Comparison of ENCODE assay signal across 10 cellular contexts in the genomic region with DNA sequence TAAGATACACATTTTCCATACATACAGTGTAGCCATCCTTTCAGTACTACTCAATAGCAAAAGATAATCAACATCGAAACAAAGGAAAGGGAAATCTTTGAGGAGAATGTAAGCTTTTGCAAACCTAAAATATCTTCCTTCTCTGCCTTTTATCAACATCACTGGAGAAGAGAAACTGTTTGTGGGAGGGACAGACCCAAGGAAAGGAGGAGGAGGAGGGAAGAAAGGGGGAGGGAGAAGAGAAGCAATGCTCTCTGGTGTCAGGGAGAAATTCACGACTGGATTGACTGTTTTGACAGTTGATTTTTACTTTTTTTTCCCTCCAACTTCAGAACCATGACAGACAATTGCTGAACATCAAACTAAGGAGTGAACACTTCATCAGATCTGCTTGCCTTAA.
DNase-seq lines count a peak whose midpoint lies in the region; ATAC-seq and TF ChIP-seq lines count a peak whose summit lies in the region.
"Had no signal": no experiment of that assay in that cellular context is flagged by ENCODE, and none has a peak within 500 bp of the region (broad histone marks: within the 10 kb centered on the region; RNA-seq: fewer than 3 reads in every experiment).

No MANE protein-coding gene starts in this region.

- H3K36me3 Mint-ChIP-seq in GM23338 (ENCODE audit: low read depth) = no peaks in the 10 kb centered on the region
- H3K36me3 Mint-ChIP-seq in activated CD4-positive, alpha-beta T cell treated with anti-CD3 and anti-CD28 coated beads, Interleukin-2, amount 10 ng/mL, durations not matched to agents 24 days and 14 days (ENCODE audit: low read depth) = no peaks in the 10 kb centered on the region

- intact Hi-C loops in activated CD4-positive, alpha-beta T cell treated with anti-CD3 and anti-CD28 coated beads, Interleukin-2, amount 10 ng/mL, durations not matched to agents 24 days and 14 days (cut with micrococcal nuclease) = no loop called here

- H4K20me1 ChIP-seq in GM23338 (replicated peaks; ENCODE audit: insufficient read depth) = no peaks in the 10 kb centered on the region

- H3F3A ChIP-seq in GM23338 (replicated peaks; ENCODE audit: low read depth) = no peaks in the 10 kb centered on the region

- H3K27ac Mint-ChIP-seq in GM23338 = no peak overlapping the region
- H3K27ac Mint-ChIP-seq in activated CD4-positive, alpha-beta T cell treated with anti-CD3 and anti-CD28 coated beads, Interleukin-2, amount 10 ng/mL, durations not matched to agents 24 days and 14 days = no peak overlapping the region
- H3K27ac Mint-ChIP-seq: activated T-helper 1 cell treated with anti-CD3 and anti-CD28 coated beads, Interleukin-12 subunit alpha, Interleukin-12 subunit beta, Interleukin-2, Interleukin-4 antibody, amounts not matched to agents 30 ng/mL and 10 ng/mL and 1 ng/mL, durations not matched to agents 14 hours and 24 hours and 36 hours had no signal

- H3K27ac ChIP-seq in GM23338 (ENCODE audit: low read depth) (no peak overlapping the region), caudate nucleus (ENCODE audit: low read depth, low read length) (peak overlapping the region; percentile 42), layer of hippocampus (ENCODE audit: low read depth, low read length) (peak overlapping the region; percentile 55), skin epidermis (peak overlapping the region in 18 of 21 experiments; percentile 5 to 84 (median 50))

- H3K4me3 ChIP-seq in GM23338 = no peak overlapping the region
- H3K4me3 ChIP-seq in skin epidermis = peak overlapping the region in 2 of 7 experiments; percentile 1 to 3

- no peaks in the 10 kb centered on the region for H3K9me3 Mint-ChIP-seq in GM23338
- H3K9me3 Mint-ChIP-seq in activated CD4-positive, alpha-beta T cell treated with anti-CD3 and anti-CD28 coated beads, Interleukin-2, amount 10 ng/mL, durations not matched to agents 24 days and 14 days = peaks cover 8% of the 10 kb centered on the region
- H3K9me3 Mint-ChIP-seq: activated T-helper 1 cell treated with anti-CD3 and anti-CD28 coated beads, Interleukin-12 subunit alpha, Interleukin-12 subunit beta, Interleukin-2, Interleukin-4 antibody, amounts not matched to agents 30 ng/mL and 10 ng/mL and 1 ng/mL, durations not matched to agents 14 hours and 24 hours and 36 hours had no signal

- DNase-seq in GM23338 (ENCODE audit: low spot score) (no peak), caudate nucleus (lab: John Stamatoyannopoulos, UW) (peak in 1 of 61 donors; percentile 29), occipital lobe (lab: John Stamatoyannopoulos, UW) (no peak), NCI-H1092 (lab: John Stamatoyannopoulos, UW) (no peak)
- no peak for DNase-seq in activated CD4-positive, alpha-beta T cell treated with anti-CD3 and anti-CD28 coated beads, Interleukin-2, amount 10 ng/mL, durations not matched to agents 24 days and 14 days
- DNase-seq in stimulated activated naive CD8-positive, alpha-beta T cell treated with anti-CD3 and anti-CD28 coated beads, Interleukin-15, Interleukin-2, amounts not matched to agents 100 U/mL and 50 U/mL, for 24 hours = no peak
- DNase-seq: NCI-H1694 had no signal

- ATAC-seq in GM23338 = peak; percentile 53; the same call in 2 of the 3 replicates
- no peak for ATAC-seq in stimulated activated naive CD8-positive, alpha-beta T cell treated with anti-CD3 and anti-CD28 coated beads, Interleukin-15, Interleukin-2, amounts not matched to agents 100 U/mL and 50 U/mL, for 24 hours

- peak overlapping the region; percentile 82 for H2AFZ ChIP-seq in GM23338

- H3K27me3 ChIP-seq in GM23338 (ENCODE audit: insufficient read depth) = no peaks in the 10 kb centered on the region
- no peaks in the 10 kb centered on the region for H3K27me3 ChIP-seq in layer of hippocampus (ENCODE audit: control insufficient read depth, insufficient read depth, low read length)

- H3K36me3 ChIP-seq in GM23338 (ENCODE audit: insufficient read depth) = no peaks in the 10 kb centered on the region

- no peak overlapping the region for H3K4me2 ChIP-seq in GM23338

- H3K27me3 Mint-ChIP-seq in GM23338 (ENCODE audit: insufficient read depth, low read depth, poor library complexity) = no peaks in the 10 kb centered on the region
- H3K27me3 Mint-ChIP-seq in activated CD4-positive, alpha-beta T cell treated with anti-CD3 and anti-CD28 coated beads, Interleukin-2, amount 10 ng/mL, durations not matched to agents 24 days and 14 days = peaks cover 15% of the 10 kb centered on the region

- peaks cover 11% of the 10 kb centered on the region for H3K4me1 Mint-ChIP-seq in GM23338
- H3K4me1 Mint-ChIP-seq in activated CD4-positive, alpha-beta T cell treated with anti-CD3 and anti-CD28 coated beads, Interleukin-2, amount 10 ng/mL, durations not matched to agents 24 days and 14 days = peaks cover 15% of the 10 kb centered on the region

- H3K4me3 Mint-ChIP-seq in GM23338 = no peak overlapping the region
- no peak overlapping the region for H3K4me3 Mint-ChIP-seq in activated CD4-positive, alpha-beta T cell treated with anti-CD3 and anti-CD28 coated beads, Interleukin-2, amount 10 ng/mL, durations not matched to agents 24 days and 14 days
- H3K4me3 Mint-ChIP-seq: activated T-helper 1 cell treated with anti-CD3 and anti-CD28 coated beads, Interleukin-12 subunit alpha, Interleukin-12 subunit beta, Interleukin-2, Interleukin-4 antibody, amounts not matched to agents 30 ng/mL and 10 ng/mL and 1 ng/mL, durations not matched to agents 14 hours and 24 hours and 36 hours had no signal

- no peak for TF ChIP-seq CTCF in GM23338 (conservative IDR thresholded peaks at IDR 0.05; ENCODE audit: low read depth in 2 of 2)

- H3K9me2 ChIP-seq in GM23338 (ENCODE audit: insufficient read depth) = 0 out of 2 replicates have a peak, but pooled peaks cover 5% of the 10 kb centered on the region

- peaks cover 8% of the 10 kb centered on the region; the same call in 1 of the 2 replicates for H3K4me1 ChIP-seq in GM23338 (ENCODE audit: insufficient read depth)

- no peaks in the 10 kb centered on the region for H3K79me2 ChIP-seq in GM23338 (replicated peaks; ENCODE audit: insufficient read depth)

TF ChIP-seq in GM23338, 12 proteins besides CTCF, POLR2A, EP300 and RAD21 (continues in another document):
- TF ChIP-seq, protein P1, sequence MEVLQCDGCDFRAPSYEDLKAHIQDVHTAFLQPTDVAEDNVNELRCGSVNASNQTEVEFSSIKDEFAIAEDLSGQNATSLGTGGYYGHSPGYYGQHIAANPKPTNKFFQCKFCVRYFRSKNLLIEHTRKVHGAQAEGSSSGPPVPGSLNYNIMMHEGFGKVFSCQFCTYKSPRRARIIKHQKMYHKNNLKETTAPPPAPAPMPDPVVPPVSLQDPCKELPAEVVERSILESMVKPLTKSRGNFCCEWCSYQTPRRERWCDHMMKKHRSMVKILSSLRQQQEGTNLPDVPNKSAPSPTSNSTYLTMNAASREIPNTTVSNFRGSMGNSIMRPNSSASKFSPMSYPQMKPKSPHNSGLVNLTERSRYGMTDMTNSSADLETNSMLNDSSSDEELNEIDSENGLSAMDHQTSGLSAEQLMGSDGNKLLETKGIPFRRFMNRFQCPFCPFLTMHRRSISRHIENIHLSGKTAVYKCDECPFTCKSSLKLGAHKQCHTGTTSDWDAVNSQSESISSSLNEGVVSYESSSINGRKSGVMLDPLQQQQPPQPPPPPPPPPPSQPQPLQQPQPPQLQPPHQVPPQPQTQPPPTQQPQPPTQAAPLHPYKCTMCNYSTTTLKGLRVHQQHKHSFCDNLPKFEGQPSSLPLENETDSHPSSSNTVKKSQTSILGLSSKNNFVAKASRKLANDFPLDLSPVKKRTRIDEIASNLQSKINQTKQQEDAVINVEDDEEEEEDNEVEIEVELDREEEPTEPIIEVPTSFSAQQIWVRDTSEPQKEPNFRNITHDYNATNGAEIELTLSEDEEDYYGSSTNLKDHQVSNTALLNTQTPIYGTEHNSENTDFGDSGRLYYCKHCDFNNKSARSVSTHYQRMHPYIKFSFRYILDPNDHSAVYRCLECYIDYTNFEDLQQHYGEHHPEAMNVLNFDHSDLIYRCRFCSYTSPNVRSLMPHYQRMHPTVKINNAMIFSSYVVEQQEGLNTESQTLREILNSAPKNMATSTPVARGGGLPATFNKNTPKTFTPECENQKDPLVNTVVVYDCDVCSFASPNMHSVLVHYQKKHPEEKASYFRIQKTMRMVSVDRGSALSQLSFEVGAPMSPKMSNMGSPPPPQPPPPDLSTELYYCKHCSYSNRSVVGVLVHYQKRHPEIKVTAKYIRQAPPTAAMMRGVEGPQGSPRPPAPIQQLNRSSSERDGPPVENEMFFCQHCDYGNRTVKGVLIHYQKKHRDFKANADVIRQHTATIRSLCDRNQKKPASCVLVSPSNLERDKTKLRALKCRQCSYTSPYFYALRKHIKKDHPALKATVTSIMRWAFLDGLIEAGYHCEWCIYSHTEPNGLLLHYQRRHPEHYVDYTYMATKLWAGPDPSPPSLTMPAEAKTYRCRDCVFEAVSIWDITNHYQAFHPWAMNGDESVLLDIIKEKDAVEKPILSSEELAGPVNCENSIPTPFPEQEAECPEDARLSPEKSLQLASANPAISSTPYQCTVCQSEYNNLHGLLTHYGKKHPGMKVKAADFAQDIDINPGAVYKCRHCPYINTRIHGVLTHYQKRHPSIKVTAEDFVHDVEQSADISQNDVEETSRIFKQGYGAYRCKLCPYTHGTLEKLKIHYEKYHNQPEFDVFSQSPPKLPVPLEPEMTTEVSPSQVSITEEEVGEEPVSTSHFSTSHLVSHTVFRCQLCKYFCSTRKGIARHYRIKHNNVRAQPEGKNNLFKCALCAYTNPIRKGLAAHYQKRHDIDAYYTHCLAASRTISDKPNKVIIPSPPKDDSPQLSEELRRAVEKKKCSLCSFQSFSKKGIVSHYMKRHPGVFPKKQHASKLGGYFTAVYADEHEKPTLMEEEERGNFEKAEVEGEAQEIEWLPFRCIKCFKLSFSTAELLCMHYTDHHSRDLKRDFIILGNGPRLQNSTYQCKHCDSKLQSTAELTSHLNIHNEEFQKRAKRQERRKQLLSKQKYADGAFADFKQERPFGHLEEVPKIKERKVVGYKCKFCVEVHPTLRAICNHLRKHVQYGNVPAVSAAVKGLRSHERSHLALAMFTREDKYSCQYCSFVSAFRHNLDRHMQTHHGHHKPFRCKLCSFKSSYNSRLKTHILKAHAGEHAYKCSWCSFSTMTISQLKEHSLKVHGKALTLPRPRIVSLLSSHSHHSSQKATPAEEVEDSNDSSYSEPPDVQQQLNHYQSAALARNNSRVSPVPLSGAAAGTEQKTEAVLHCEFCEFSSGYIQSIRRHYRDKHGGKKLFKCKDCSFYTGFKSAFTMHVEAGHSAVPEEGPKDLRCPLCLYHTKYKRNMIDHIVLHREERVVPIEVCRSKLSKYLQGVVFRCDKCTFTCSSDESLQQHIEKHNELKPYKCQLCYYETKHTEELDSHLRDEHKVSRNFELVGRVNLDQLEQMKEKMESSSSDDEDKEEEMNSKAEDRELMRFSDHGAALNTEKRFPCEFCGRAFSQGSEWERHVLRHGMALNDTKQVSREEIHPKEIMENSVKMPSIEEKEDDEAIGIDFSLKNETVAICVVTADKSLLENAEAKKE (CRISPR knock-in tag; IDR thresholded peaks at IDR 0.05) = no peak
